In the genomic region with DNA sequence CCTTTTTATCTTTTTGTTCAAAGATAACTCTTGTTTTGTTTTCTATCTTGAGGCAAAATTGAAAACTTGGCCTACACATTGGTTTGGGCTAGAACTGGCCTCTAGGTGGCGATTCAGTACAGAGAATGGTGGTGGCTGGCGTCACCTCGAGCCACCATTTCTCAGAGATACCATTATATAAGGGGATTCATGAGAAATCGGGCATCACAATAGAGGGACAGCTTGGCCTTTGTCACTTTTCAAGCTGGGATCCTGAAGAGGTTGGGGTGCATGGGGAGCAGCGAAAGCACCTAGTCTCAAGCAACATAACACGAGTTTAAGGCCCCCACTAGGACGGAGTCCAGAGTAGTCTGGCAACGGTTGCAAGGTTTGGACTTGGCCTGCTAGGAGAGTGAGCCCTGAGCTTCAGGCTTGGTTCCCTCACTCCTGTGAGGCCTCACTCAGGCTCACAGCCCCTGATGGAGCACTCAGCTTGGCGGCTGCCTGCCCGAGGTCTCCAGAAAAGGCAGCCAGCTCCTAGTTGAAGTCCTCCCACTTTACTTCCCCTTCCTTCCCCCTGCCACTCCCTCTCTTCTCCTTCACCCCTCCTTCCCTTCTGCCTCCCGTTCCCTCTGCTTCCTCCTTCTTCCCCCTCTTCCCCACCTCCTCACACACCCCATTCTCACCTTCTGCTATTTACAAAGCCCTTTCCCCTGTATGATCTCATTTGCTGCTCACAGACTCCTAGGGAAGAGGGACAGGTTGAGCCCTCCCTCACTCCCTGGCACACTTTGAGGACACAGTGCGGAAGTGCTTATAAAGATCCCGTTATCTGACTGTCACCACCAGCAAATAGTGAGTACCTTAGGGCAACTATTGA, we compare ENCODE assay signal across 1 cellular context.
A peak's percentile ranks its signal among the peaks of the same experiment; 100 is the strongest.
TF ChIP-seq lines count a peak whose summit lies in the region.

No MANE protein-coding gene starts in this region.

TF ChIP-seq in K562, 482 proteins besides CTCF, POLR2A, EP300 and RAD21 (continued from another document and continues in another):
- TF ChIP-seq, protein P1, sequence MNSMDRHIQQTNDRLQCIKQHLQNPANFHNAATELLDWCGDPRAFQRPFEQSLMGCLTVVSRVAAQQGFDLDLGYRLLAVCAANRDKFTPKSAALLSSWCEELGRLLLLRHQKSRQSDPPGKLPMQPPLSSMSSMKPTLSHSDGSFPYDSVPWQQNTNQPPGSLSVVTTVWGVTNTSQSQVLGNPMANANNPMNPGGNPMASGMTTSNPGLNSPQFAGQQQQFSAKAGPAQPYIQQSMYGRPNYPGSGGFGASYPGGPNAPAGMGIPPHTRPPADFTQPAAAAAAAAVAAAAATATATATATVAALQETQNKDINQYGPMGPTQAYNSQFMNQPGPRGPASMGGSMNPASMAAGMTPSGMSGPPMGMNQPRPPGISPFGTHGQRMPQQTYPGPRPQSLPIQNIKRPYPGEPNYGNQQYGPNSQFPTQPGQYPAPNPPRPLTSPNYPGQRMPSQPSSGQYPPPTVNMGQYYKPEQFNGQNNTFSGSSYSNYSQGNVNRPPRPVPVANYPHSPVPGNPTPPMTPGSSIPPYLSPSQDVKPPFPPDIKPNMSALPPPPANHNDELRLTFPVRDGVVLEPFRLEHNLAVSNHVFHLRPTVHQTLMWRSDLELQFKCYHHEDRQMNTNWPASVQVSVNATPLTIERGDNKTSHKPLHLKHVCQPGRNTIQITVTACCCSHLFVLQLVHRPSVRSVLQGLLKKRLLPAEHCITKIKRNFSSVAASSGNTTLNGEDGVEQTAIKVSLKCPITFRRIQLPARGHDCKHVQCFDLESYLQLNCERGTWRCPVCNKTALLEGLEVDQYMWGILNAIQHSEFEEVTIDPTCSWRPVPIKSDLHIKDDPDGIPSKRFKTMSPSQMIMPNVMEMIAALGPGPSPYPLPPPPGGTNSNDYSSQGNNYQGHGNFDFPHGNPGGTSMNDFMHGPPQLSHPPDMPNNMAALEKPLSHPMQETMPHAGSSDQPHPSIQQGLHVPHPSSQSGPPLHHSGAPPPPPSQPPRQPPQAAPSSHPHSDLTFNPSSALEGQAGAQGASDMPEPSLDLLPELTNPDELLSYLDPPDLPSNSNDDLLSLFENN (IDR thresholded peaks at IDR 0.05; ENCODE audit: low read depth in 2 of 2, low read length in 2 of 2), result no peak
- TF ChIP-seq ADNP (tag; IDR thresholded peaks at IDR 0.05) (no peak), GATAD2A (IDR thresholded peaks at IDR 0.05) (no peak), ZNF41 (CRISPR knock-in tag; conservative IDR thresholded peaks at IDR 0.05) (0 out of 2 replicates have a peak, but pooled peaks have one; percentile 12), ZBTB17 (CRISPR knock-in tag; IDR thresholded peaks at IDR 0.05) (peak; percentile 23; the same call in 1 of the 2 replicates), TAF9B (IDR thresholded peaks at IDR 0.05; ENCODE audit: partially characterized antibody) (no peak), NFATC3 (IDR thresholded peaks at IDR 0.05) (no peak), EZH2 (IDR thresholded peaks at IDR 0.05; ENCODE audit: borderline replicate concordance, low read depth, low read length) (no peak), XRCC5 (IDR thresholded peaks at IDR 0.05; ENCODE audit: low read depth, low read length) (no peak), PHF20 (IDR thresholded peaks at IDR 0.05; ENCODE audit: partially characterized antibody) (no peak), EGR1 (conservative IDR thresholded peaks at IDR 0.05) (no peak), ILF3 (IDR thresholded peaks at IDR 0.05; ENCODE audit: borderline replicate concordance) (no peak), POLR2AphosphoS5 (IDR thresholded peaks at IDR 0.05; ENCODE audit: control insufficient read depth, insufficient read depth, low read depth, low read length) (no peak), ZFP1 (CRISPR knock-in tag; IDR thresholded peaks at IDR 0.05) (no peak), RUNX1 (IDR thresholded peaks at IDR 0.05; ENCODE audit: low read depth) (no peak)
- TF ChIP-seq, protein P2, sequence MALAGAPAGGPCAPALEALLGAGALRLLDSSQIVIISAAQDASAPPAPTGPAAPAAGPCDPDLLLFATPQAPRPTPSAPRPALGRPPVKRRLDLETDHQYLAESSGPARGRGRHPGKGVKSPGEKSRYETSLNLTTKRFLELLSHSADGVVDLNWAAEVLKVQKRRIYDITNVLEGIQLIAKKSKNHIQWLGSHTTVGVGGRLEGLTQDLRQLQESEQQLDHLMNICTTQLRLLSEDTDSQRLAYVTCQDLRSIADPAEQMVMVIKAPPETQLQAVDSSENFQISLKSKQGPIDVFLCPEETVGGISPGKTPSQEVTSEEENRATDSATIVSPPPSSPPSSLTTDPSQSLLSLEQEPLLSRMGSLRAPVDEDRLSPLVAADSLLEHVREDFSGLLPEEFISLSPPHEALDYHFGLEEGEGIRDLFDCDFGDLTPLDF (CRISPR knock-in tag; IDR thresholded peaks at IDR 0.05), result no peak
- TF ChIP-seq, protein P3, sequence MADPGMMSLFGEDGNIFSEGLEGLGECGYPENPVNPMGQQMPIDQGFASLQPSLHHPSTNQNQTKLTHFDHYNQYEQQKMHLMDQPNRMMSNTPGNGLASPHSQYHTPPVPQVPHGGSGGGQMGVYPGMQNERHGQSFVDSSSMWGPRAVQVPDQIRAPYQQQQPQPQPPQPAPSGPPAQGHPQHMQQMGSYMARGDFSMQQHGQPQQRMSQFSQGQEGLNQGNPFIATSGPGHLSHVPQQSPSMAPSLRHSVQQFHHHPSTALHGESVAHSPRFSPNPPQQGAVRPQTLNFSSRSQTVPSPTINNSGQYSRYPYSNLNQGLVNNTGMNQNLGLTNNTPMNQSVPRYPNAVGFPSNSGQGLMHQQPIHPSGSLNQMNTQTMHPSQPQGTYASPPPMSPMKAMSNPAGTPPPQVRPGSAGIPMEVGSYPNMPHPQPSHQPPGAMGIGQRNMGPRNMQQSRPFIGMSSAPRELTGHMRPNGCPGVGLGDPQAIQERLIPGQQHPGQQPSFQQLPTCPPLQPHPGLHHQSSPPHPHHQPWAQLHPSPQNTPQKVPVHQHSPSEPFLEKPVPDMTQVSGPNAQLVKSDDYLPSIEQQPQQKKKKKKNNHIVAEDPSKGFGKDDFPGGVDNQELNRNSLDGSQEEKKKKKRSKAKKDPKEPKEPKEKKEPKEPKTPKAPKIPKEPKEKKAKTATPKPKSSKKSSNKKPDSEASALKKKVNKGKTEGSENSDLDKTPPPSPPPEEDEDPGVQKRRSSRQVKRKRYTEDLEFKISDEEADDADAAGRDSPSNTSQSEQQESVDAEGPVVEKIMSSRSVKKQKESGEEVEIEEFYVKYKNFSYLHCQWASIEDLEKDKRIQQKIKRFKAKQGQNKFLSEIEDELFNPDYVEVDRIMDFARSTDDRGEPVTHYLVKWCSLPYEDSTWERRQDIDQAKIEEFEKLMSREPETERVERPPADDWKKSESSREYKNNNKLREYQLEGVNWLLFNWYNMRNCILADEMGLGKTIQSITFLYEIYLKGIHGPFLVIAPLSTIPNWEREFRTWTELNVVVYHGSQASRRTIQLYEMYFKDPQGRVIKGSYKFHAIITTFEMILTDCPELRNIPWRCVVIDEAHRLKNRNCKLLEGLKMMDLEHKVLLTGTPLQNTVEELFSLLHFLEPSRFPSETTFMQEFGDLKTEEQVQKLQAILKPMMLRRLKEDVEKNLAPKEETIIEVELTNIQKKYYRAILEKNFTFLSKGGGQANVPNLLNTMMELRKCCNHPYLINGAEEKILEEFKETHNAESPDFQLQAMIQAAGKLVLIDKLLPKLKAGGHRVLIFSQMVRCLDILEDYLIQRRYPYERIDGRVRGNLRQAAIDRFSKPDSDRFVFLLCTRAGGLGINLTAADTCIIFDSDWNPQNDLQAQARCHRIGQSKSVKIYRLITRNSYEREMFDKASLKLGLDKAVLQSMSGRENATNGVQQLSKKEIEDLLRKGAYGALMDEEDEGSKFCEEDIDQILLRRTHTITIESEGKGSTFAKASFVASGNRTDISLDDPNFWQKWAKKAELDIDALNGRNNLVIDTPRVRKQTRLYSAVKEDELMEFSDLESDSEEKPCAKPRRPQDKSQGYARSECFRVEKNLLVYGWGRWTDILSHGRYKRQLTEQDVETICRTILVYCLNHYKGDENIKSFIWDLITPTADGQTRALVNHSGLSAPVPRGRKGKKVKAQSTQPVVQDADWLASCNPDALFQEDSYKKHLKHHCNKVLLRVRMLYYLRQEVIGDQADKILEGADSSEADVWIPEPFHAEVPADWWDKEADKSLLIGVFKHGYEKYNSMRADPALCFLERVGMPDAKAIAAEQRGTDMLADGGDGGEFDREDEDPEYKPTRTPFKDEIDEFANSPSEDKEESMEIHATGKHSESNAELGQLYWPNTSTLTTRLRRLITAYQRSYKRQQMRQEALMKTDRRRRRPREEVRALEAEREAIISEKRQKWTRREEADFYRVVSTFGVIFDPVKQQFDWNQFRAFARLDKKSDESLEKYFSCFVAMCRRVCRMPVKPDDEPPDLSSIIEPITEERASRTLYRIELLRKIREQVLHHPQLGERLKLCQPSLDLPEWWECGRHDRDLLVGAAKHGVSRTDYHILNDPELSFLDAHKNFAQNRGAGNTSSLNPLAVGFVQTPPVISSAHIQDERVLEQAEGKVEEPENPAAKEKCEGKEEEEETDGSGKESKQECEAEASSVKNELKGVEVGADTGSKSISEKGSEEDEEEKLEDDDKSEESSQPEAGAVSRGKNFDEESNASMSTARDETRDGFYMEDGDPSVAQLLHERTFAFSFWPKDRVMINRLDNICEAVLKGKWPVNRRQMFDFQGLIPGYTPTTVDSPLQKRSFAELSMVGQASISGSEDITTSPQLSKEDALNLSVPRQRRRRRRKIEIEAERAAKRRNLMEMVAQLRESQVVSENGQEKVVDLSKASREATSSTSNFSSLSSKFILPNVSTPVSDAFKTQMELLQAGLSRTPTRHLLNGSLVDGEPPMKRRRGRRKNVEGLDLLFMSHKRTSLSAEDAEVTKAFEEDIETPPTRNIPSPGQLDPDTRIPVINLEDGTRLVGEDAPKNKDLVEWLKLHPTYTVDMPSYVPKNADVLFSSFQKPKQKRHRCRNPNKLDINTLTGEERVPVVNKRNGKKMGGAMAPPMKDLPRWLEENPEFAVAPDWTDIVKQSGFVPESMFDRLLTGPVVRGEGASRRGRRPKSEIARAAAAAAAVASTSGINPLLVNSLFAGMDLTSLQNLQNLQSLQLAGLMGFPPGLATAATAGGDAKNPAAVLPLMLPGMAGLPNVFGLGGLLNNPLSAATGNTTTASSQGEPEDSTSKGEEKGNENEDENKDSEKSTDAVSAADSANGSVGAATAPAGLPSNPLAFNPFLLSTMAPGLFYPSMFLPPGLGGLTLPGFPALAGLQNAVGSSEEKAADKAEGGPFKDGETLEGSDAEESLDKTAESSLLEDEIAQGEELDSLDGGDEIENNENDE (IDR thresholded peaks at IDR 0.05; ENCODE audit: low read depth, low read length), result no peak
- TF ChIP-seq, protein P4, sequence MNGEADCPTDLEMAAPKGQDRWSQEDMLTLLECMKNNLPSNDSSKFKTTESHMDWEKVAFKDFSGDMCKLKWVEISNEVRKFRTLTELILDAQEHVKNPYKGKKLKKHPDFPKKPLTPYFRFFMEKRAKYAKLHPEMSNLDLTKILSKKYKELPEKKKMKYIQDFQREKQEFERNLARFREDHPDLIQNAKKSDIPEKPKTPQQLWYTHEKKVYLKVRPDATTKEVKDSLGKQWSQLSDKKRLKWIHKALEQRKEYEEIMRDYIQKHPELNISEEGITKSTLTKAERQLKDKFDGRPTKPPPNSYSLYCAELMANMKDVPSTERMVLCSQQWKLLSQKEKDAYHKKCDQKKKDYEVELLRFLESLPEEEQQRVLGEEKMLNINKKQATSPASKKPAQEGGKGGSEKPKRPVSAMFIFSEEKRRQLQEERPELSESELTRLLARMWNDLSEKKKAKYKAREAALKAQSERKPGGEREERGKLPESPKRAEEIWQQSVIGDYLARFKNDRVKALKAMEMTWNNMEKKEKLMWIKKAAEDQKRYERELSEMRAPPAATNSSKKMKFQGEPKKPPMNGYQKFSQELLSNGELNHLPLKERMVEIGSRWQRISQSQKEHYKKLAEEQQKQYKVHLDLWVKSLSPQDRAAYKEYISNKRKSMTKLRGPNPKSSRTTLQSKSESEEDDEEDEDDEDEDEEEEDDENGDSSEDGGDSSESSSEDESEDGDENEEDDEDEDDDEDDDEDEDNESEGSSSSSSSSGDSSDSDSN (IDR thresholded peaks at IDR 0.05; ENCODE audit: borderline replicate concordance in 1 of 2, low read depth in 2 of 2, low read length in 2 of 2), result no peak
- TF ChIP-seq, protein P5, sequence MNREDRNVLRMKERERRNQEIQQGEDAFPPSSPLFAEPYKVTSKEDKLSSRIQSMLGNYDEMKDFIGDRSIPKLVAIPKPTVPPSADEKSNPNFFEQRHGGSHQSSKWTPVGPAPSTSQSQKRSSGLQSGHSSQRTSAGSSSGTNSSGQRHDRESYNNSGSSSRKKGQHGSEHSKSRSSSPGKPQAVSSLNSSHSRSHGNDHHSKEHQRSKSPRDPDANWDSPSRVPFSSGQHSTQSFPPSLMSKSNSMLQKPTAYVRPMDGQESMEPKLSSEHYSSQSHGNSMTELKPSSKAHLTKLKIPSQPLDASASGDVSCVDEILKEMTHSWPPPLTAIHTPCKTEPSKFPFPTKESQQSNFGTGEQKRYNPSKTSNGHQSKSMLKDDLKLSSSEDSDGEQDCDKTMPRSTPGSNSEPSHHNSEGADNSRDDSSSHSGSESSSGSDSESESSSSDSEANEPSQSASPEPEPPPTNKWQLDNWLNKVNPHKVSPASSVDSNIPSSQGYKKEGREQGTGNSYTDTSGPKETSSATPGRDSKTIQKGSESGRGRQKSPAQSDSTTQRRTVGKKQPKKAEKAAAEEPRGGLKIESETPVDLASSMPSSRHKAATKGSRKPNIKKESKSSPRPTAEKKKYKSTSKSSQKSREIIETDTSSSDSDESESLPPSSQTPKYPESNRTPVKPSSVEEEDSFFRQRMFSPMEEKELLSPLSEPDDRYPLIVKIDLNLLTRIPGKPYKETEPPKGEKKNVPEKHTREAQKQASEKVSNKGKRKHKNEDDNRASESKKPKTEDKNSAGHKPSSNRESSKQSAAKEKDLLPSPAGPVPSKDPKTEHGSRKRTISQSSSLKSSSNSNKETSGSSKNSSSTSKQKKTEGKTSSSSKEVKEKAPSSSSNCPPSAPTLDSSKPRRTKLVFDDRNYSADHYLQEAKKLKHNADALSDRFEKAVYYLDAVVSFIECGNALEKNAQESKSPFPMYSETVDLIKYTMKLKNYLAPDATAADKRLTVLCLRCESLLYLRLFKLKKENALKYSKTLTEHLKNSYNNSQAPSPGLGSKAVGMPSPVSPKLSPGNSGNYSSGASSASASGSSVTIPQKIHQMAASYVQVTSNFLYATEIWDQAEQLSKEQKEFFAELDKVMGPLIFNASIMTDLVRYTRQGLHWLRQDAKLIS (CRISPR knock-in tag; IDR thresholded peaks at IDR 0.05), result no peak
- TF ChIP-seq, protein P6, sequence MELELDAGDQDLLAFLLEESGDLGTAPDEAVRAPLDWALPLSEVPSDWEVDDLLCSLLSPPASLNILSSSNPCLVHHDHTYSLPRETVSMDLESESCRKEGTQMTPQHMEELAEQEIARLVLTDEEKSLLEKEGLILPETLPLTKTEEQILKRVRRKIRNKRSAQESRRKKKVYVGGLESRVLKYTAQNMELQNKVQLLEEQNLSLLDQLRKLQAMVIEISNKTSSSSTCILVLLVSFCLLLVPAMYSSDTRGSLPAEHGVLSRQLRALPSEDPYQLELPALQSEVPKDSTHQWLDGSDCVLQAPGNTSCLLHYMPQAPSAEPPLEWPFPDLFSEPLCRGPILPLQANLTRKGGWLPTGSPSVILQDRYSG (tag; conservative IDR thresholded peaks at IDR 0.05; ENCODE audit: low read depth), result no peak; the same call in 1 of the 2 replicates
- TF ChIP-seq, protein P7, sequence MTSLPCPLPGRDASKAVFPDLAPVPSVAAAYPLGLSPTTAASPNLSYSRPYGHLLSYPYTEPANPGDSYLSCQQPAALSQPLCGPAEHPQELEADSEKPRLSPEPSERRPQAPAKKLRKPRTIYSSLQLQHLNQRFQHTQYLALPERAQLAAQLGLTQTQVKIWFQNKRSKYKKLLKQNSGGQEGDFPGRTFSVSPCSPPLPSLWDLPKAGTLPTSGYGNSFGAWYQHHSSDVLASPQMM (CRISPR knock-in tag; IDR thresholded peaks at IDR 0.05), result no peak
- TF ChIP-seq, protein P8, sequence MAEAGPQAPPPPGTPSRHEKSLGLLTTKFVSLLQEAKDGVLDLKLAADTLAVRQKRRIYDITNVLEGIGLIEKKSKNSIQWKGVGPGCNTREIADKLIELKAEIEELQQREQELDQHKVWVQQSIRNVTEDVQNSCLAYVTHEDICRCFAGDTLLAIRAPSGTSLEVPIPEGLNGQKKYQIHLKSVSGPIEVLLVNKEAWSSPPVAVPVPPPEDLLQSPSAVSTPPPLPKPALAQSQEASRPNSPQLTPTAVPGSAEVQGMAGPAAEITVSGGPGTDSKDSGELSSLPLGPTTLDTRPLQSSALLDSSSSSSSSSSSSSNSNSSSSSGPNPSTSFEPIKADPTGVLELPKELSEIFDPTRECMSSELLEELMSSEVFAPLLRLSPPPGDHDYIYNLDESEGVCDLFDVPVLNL (CRISPR knock-in tag; IDR thresholded peaks at IDR 0.05; ENCODE audit: low read depth), result no peak
